Comparison of ENCODE assay signal across 13 cellular contexts in the genomic region with DNA sequence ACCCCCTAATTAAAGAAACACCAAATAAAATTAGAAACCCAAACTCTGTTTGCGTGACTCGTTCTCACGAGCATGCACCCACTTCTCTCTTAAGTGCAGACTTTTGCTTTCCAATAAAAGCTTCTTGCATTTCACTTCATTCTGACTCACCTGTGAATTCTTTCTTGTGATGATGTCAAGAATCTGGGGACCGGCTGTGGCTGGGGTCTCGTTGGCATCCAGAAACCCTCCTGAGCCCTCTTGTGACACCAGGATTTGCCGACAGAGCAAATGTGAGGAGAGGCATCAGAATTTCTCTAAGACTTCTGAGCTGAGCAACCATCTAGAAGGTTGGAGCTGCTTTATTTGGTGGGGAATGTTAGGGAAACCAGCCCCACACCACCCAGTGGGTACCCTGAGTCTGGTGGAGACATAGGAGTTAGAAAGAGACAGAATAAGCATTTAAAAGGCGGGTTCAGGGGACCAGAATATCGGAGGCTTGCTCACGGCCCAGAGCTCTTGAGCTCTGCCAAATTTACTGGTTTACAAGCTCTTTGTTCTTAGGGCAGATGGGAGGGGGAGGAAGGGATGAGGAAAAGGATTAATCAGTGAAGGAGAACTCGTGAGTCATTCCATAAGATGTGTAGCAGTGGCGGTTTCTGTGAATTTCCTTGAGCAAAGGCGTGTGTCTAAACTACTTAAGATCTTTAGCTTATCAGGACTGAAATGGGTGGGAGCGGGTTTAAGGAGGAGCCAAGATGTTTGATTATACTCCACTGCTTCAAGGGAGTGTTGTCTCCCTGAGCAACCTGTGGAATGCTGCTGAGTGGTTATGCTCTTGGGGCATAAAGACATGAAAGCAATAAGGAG. TPM values are rescaled to one million over a fixed set of nuclear protein-coding genes. Genes with fewer than 3 reads are reported as not detected.
DNase-seq lines count a peak whose midpoint lies in the region; ATAC-seq, FAIRE-seq and TF ChIP-seq lines count a peak whose summit lies in the region.
"Had no signal": no experiment of that assay in that cellular context is flagged by ENCODE, and none has a peak within 500 bp of the region (broad histone marks: within the 10 kb centered on the region; RNA-seq: fewer than 3 reads in every experiment).

No MANE protein-coding gene starts in this region.

- peaks cover 13% of the 10 kb centered on the region for H3K9me3 Mint-ChIP-seq in astrocyte (ENCODE audit: unreplicated experiment)
- H3K9me3 Mint-ChIP-seq in effector memory CD8-positive, alpha-beta T cell = no peaks in the 10 kb centered on the region
- H3K9me3 Mint-ChIP-seq in activated naive CD4-positive, alpha-beta T cell treated with anti-CD3 and anti-CD28 coated beads, Interleukin-2, amount 50 U/mL, for 72 hours = no peaks in the 10 kb centered on the region

- no peak for FAIRE-seq in astrocyte (lab: Jason Lieb, UNC)

- DNase-seq in astrocyte (ENCODE audit: low read depth) (peak; percentile 80), kidney epithelial cell (ENCODE audit: low read depth) (peak; percentile 70), stomach (peak; percentile 47), CD1c-positive myeloid dendritic cell (ENCODE audit: extremely low spot score) (no peak), NCI-H2029 treated with DMSO at 0.1 percent for 48 hours (lab: John Stamatoyannopoulos, UW) (no peak)
- DNase-seq in effector memory CD8-positive, alpha-beta T cell = no peak
- no peak for DNase-seq in activated naive CD4-positive, alpha-beta T cell treated with anti-CD3 and anti-CD28 coated beads, Interleukin-2, amount 50 U/mL, for 72 hours (ENCODE audit: low spot score in 2 of 2)
- DNase-seq: activated effector memory CD4-positive, alpha-beta T cell treated with Interleukin-2 at 50 U/mL for 16 hours; effector memory CD4-positive, alpha-beta T cell; left ventricle myocardium superior had no signal

- H4K20me1 ChIP-seq in astrocyte (ENCODE audit: insufficient read depth, low read length) = no peaks in the 10 kb centered on the region

- peak in 1 of 4 donors; percentile 29 for TF ChIP-seq POLR2A in stomach (IDR thresholded peaks at IDR 0.05)

- H3K4me1 ChIP-seq in HUES48 (ENCODE audit: control insufficient read depth, insufficient read depth, low read length) = no peaks in the 10 kb centered on the region
- H3K4me1 ChIP-seq in astrocyte (ENCODE audit: insufficient read depth, low read length) = peaks cover 7% of the 10 kb centered on the region
- H3K4me1 ChIP-seq in stomach = peaks cover 20 to 37% (median 31%) of the 10 kb centered on the region in 4 donors

- H3K27me3 Mint-ChIP-seq in astrocyte (ENCODE audit: low read depth, unreplicated experiment) = peaks cover 6% of the 10 kb centered on the region
- peaks cover 34 to 63% of the 10 kb centered on the region in 2 donors for H3K27me3 Mint-ChIP-seq in effector memory CD8-positive, alpha-beta T cell

- no peak overlapping the region for H3K4me3 Mint-ChIP-seq in astrocyte (ENCODE audit: unreplicated experiment)
- H3K4me3 Mint-ChIP-seq in effector memory CD8-positive, alpha-beta T cell = no peak overlapping the region

- intact Hi-C loops in stomach (cut with DNase I; ENCODE audit: low total_unique reads) = no loop called here

- no peak overlapping the region for H3K4me3 ChIP-seq in HUES48 (ENCODE audit: low read depth, low read length)
- peak overlapping the region; percentile 44 for H3K4me3 ChIP-seq in astrocyte (ENCODE audit: insufficient read depth, low read depth, low read length)
- no peak overlapping the region for H3K4me3 ChIP-seq in kidney epithelial cell (ENCODE audit: low read depth, low read length)
- peak overlapping the region in 3 of 4 donors; percentile 1 to 23 (median 12) for H3K4me3 ChIP-seq in stomach
- H3K4me3 ChIP-seq: thoracic aorta had no signal

- no peak for ATAC-seq in effector memory CD8-positive, alpha-beta T cell (replicated peaks)
- no peak for ATAC-seq in activated naive CD4-positive, alpha-beta T cell treated with anti-CD3 and anti-CD28 coated beads, Interleukin-2, amount 50 U/mL, for 72 hours
- ATAC-seq: activated CD4-positive, CD25-positive, alpha-beta regulatory T cell treated with anti-CD3 and anti-CD28 coated beads, Interleukin-2, amount 50 U/mL, for 24 hours; left ventricle myocardium superior had no signal

- H2AFZ ChIP-seq in astrocyte (ENCODE audit: low read depth, low read length) = peak overlapping the region; percentile 69

- H3K36me3 ChIP-seq in HUES48 (ENCODE audit: control insufficient read depth, insufficient read depth, low read length) = no peaks in the 10 kb centered on the region
- no peaks in the 10 kb centered on the region for H3K36me3 ChIP-seq in astrocyte (ENCODE audit: insufficient read depth, low read length)
- no peaks in the 10 kb centered on the region for H3K36me3 ChIP-seq in kidney epithelial cell (ENCODE audit: control insufficient read depth, insufficient read depth, low read length)
- H3K36me3 ChIP-seq in stomach = no peaks in the 10 kb centered on the region
- H3K36me3 ChIP-seq: thoracic aorta had no signal

- peak overlapping the region; percentile 77 for H3K4me2 ChIP-seq in astrocyte (ENCODE audit: low read length)

- peak overlapping the region; percentile 50 for H3K27ac Mint-ChIP-seq in astrocyte (ENCODE audit: unreplicated experiment)
- no peak overlapping the region for H3K27ac Mint-ChIP-seq in effector memory CD8-positive, alpha-beta T cell
- no peak overlapping the region for H3K27ac Mint-ChIP-seq in activated naive CD4-positive, alpha-beta T cell treated with anti-CD3 and anti-CD28 coated beads, Interleukin-2, amount 50 U/mL, for 72 hours

- no peaks in the 10 kb centered on the region for H3K36me3 Mint-ChIP-seq in astrocyte (ENCODE audit: low read depth, unreplicated experiment)
- no peaks in the 10 kb centered on the region for H3K36me3 Mint-ChIP-seq in effector memory CD8-positive, alpha-beta T cell (ENCODE audit: insufficient read depth)
- peaks cover 0 to 6% of the 10 kb centered on the region in 2 donors for H3K36me3 Mint-ChIP-seq in activated naive CD4-positive, alpha-beta T cell treated with anti-CD3 and anti-CD28 coated beads, Interleukin-2, amount 50 U/mL, for 72 hours

- TF ChIP-seq EP300 in stomach (IDR thresholded peaks at IDR 0.05) = no peak

- H3K27me3 ChIP-seq in HUES48 (ENCODE audit: control insufficient read depth, insufficient read depth, low read length) = no peaks in the 10 kb centered on the region
- H3K27me3 ChIP-seq in astrocyte (ENCODE audit: insufficient read depth, low read length) = no peaks in the 10 kb centered on the region
- H3K27me3 ChIP-seq in kidney epithelial cell (ENCODE audit: control insufficient read depth, insufficient read depth, low read length) = no peaks in the 10 kb centered on the region
- peaks cover 0 to 22% (median 0%) of the 10 kb centered on the region in 3 donors for H3K27me3 ChIP-seq in stomach

- H3K9ac ChIP-seq in HUES48 (ENCODE audit: low read depth, low read length) = no peak overlapping the region
- H3K9ac ChIP-seq in astrocyte (ENCODE audit: low read length) = peak overlapping the region; percentile 72

- H3K9me3 ChIP-seq in HUES48 (ENCODE audit: control insufficient read depth, insufficient read depth, low read length) (no peaks in the 10 kb centered on the region), astrocyte (ENCODE audit: insufficient read depth, low read depth, low read length) (no peaks in the 10 kb centered on the region), stomach (no peaks in the 10 kb centered on the region)
- H3K9me3 ChIP-seq: thoracic aorta had no signal

- 29 to 43% (median 35%) methylated on average over 13 of the region's 13 CpGs for WGBS in stomach, 5 donors

- no peak for TF ChIP-seq CTCF in astrocyte (IDR thresholded peaks at IDR 0.05; ENCODE audit: insufficient read depth, low read depth, low read length)
- TF ChIP-seq CTCF in kidney epithelial cell (IDR thresholded peaks at IDR 0.05; ENCODE audit: insufficient read depth, low read length, poor library complexity, severe bottlenecking) = no peak
- TF ChIP-seq CTCF in stomach (IDR thresholded peaks at IDR 0.05) = no peak

- H3K27ac ChIP-seq in HUES48 (ENCODE audit: low read depth, low read length) (peak overlapping the region; percentile 62), astrocyte (ENCODE audit: low read depth, low read length) (peak overlapping the region; percentile 47), stomach (peak overlapping the region; percentile 61 to 87 (median 78))
- H3K27ac ChIP-seq: thoracic aorta had no signal

- H3K79me2 ChIP-seq in astrocyte (ENCODE audit: insufficient read depth, low read length) = no peaks in the 10 kb centered on the region

- H3K4me1 Mint-ChIP-seq in astrocyte (ENCODE audit: low read depth, unreplicated experiment) = peaks cover 6% of the 10 kb centered on the region
- H3K4me1 Mint-ChIP-seq in effector memory CD8-positive, alpha-beta T cell (ENCODE audit: low read depth in 2 of 2) = no peaks in the 10 kb centered on the region

RNA-seq across cellular contexts. Expression of gene TMC5, which starts 24.2 kb away (rescaled TPM):
- total RNA-seq in astrocyte (0.11 TPM in 1 of 2 replicates, not detected in the other), kidney epithelial cell (0.33 and 0.48 TPM in 2 replicates), stomach (10 to 100 TPM in 4 of 5 donors, 1 to 10 TPM in 1; 7.2 to 92.7 (median 54.3) TPM)
- 10 to 100 TPM; 16.0 to 28.0 (median 17.4) TPM for polyA plus RNA-seq in stomach
- not detected for total RNA-seq in activated naive CD4-positive, alpha-beta T cell treated with anti-CD3 and anti-CD28 coated beads, Interleukin-2, amount 50 U/mL, for 72 hours
- total RNA-seq: left ventricle myocardium superior had no signal

Comparison
In these comparisons a context has a peak if more than half of its experiments do, and no peak if none do; other contexts are left out.
1. H3K4me3 ChIP-seq: peak in astrocyte (single experiment) and stomach (3 of 4); none in HUES48 (single experiment) and kidney epithelial cell (single experiment).
2. DNase-seq: peak in astrocyte (single experiment), kidney epithelial cell (single experiment) and stomach (single experiment); none in effector memory CD8-positive, alpha-beta T cell (0 of 3), CD1c-positive myeloid dendritic cell (single experiment), NCI-H2029 treated with DMSO at 0.1 percent for 48 hours (single experiment) and activated naive CD4-positive, alpha-beta T cell treated with anti-CD3 and anti-CD28 coated beads, Interleukin-2, amount 50 U/mL, for 72 hours (0 of 2).
3. Peak in every context shown above with its lines, with median percentiles within 50 percentile points of each other: H3K27ac ChIP-seq.